12 cellular contexts compared by ENCODE assay signal in genomic region chr17:15385305-15385704, GRCh38. TPM values are rescaled to one million over a fixed set of nuclear protein-coding genes. Genes with fewer than 3 reads are reported as not detected.
"Had no signal": no experiment of that assay in that cellular context is flagged by ENCODE, and none has a peak within 500 bp of the region (broad histone marks: within the 10 kb centered on the region; RNA-seq: fewer than 3 reads in every experiment).

No MANE protein-coding gene starts in this region.

- FAIRE-seq: HepG2, K562 had no signal

- H3K36me3 ChIP-seq: HAP-1 had no signal

- ATAC-seq: HCT116, HepG2, K562 had no signal

- H3K4me3 ChIP-seq: HAP-1, K562 had no signal

- H3K27ac ChIP-seq: HL-60 had no signal

- H3K27ac Mint-ChIP-seq: HFFc6 had no signal

- DNase-seq: GM23248, GOT3, H7, HFFc6, KG1 had no signal

- H3K4me1 ChIP-seq: HAP-1 had no signal

RNA-seq across cellular contexts. Expression of gene TEKT3, which starts 43.9 kb away (rescaled TPM):
- total RNA-seq: GM23248, H4, HFFc6, HT1080, K562 had no signal
- polyA plus RNA-seq: GM23248, K562 had no signal
